ENCODE assay signal across 10 cellular contexts in genomic region chr1:148729128-148729527, GRCh38. TPM values are rescaled to one million over a fixed set of nuclear protein-coding genes. Genes with fewer than 3 reads are reported as not detected.
DNase-seq lines count a peak whose midpoint lies in the region; ATAC-seq and TF ChIP-seq lines count a peak whose summit lies in the region.
"Not testable (repeated sequence)": the region's sequence is repeated elsewhere in the genome, so short reads cannot be mapped to it uniquely, and the experiment has no call there.
"Had no signal": no experiment of that assay in that cellular context is flagged by ENCODE, and none has a peak within 500 bp of the region (broad histone marks: within the 10 kb centered on the region; RNA-seq: fewer than 3 reads in every experiment).

No MANE protein-coding gene starts in this region.

- intact Hi-C loops in Right ventricle myocardium superior (cut with DNase I), result not testable (repeated sequence)

- not testable (repeated sequence) for H3K36me3 Mint-ChIP-seq in stimulated activated memory B cell treated with anti-CD40 and anti-IgM and Interleukin-4, amounts not matched to agents 10 μg/mL and 1 μg/mL and 100 μg/mL, for 72 hours

- not testable (repeated sequence) for H3K4me3 Mint-ChIP-seq in stimulated activated memory B cell treated with anti-CD40 and anti-IgM and Interleukin-4, amounts not matched to agents 10 μg/mL and 1 μg/mL and 100 μg/mL, for 72 hours

- not testable (repeated sequence) for DNase-seq in Right ventricle myocardium superior

- not testable (repeated sequence) for H3K27ac Mint-ChIP-seq in stimulated activated memory B cell treated with anti-CD40 and anti-IgM and Interleukin-4, amounts not matched to agents 10 μg/mL and 1 μg/mL and 100 μg/mL, for 72 hours

- ATAC-seq in GM18505 (IDR thresholded peaks at IDR 0.05; ENCODE audit: unreplicated experiment) (peak; percentile 51), GM19043 (IDR thresholded peaks at IDR 0.05; ENCODE audit: low read depth, unreplicated experiment) (peak; percentile 53), GM21515 (IDR thresholded peaks at IDR 0.05; ENCODE audit: unreplicated experiment) (peak; percentile 69), HG02763 (IDR thresholded peaks at IDR 0.05; ENCODE audit: unreplicated experiment) (peak; percentile 79), HG03108 (IDR thresholded peaks at IDR 0.05; ENCODE audit: unreplicated experiment) (peak; percentile 76), HG03571 (IDR thresholded peaks at IDR 0.05; ENCODE audit: unreplicated experiment) (peak; percentile 49), Right ventricle myocardium superior (ENCODE audit: poor library complexity) (peak; percentile 82)
- ATAC-seq in stimulated activated memory B cell treated with anti-CD40 and anti-IgM and Interleukin-4, amounts not matched to agents 10 μg/mL and 1 μg/mL and 100 μg/mL, for 72 hours, result peak; percentile 94

- not testable (repeated sequence) for H3K4me1 Mint-ChIP-seq in stimulated activated memory B cell treated with anti-CD40 and anti-IgM and Interleukin-4, amounts not matched to agents 10 μg/mL and 1 μg/mL and 100 μg/mL, for 72 hours

- H3K9me3 Mint-ChIP-seq in stimulated activated memory B cell treated with anti-CD40 and anti-IgM and Interleukin-4, amounts not matched to agents 10 μg/mL and 1 μg/mL and 100 μg/mL, for 72 hours, result not testable (repeated sequence)

- H3K27me3 Mint-ChIP-seq in stimulated activated memory B cell treated with anti-CD40 and anti-IgM and Interleukin-4, amounts not matched to agents 10 μg/mL and 1 μg/mL and 100 μg/mL, for 72 hours, result not testable (repeated sequence)

- TF ChIP-seq POLR2A in GM18505 (IDR thresholded peaks at IDR 0.05; ENCODE audit: borderline replicate concordance, extremely low read depth, insufficient read depth, insufficient read length), result not testable (repeated sequence)

RNA-seq across cellular contexts. Expression of gene NUDT4B, which starts 19.4 kb away (rescaled TPM):
- total RNA-seq in Right ventricle myocardium superior, result 0.38 TPM
- total RNA-seq: esophagus mucosa, H9 had no signal
